Comparison of ENCODE assay signal across 1 cellular context in the genomic region with DNA sequence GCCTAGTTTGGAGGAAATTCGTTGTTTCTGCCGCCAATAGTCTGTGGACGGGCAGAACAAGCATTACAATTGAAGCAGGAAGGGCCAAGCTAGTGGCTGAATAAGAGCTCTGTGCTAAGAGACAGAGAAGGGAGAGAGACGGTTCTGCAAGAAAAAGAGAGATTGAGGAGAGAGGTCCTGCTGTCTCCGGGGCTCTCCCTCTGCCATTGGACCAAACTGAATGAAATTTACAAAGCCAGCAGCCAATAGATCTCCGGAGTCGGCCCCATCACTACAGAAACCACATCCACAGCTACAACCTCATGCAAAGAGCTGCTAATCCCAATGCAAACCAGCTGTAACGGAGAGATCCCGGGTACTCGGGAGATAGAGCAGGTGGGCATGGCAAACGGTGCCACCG.
TF ChIP-seq lines count a peak whose summit lies in the region.

A gene (minus strand): TSS at position 148 of the 400 bp plus-strand sequence. CDS start 77,401 bp downstream, outside the sequence.

TF ChIP-seq in HepG2, 621 proteins besides CTCF, POLR2A, EP300 and RAD21 (continued from another document):
- no peak for TF ChIP-seq THYN1 (CRISPR knock-in tag; IDR thresholded peaks at IDR 0.05; ENCODE audit: borderline replicate concordance, low read depth)
- TF ChIP-seq GATAD2A (CRISPR knock-in tag; IDR thresholded peaks at IDR 0.05) = no peak
- no peak for TF ChIP-seq ZNF703 (CRISPR knock-in tag; IDR thresholded peaks at IDR 0.05; ENCODE audit: borderline replicate concordance)
- TF ChIP-seq, protein P1, sequence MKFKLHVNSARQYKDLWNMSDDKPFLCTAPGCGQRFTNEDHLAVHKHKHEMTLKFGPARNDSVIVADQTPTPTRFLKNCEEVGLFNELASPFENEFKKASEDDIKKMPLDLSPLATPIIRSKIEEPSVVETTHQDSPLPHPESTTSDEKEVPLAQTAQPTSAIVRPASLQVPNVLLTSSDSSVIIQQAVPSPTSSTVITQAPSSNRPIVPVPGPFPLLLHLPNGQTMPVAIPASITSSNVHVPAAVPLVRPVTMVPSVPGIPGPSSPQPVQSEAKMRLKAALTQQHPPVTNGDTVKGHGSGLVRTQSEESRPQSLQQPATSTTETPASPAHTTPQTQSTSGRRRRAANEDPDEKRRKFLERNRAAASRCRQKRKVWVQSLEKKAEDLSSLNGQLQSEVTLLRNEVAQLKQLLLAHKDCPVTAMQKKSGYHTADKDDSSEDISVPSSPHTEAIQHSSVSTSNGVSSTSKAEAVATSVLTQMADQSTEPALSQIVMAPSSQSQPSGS (CRISPR knock-in tag; IDR thresholded peaks at IDR 0.05) = no peak
- no peak for TF ChIP-seq STAT5B (CRISPR knock-in tag; IDR thresholded peaks at IDR 0.05)
- TF ChIP-seq, protein P2, sequence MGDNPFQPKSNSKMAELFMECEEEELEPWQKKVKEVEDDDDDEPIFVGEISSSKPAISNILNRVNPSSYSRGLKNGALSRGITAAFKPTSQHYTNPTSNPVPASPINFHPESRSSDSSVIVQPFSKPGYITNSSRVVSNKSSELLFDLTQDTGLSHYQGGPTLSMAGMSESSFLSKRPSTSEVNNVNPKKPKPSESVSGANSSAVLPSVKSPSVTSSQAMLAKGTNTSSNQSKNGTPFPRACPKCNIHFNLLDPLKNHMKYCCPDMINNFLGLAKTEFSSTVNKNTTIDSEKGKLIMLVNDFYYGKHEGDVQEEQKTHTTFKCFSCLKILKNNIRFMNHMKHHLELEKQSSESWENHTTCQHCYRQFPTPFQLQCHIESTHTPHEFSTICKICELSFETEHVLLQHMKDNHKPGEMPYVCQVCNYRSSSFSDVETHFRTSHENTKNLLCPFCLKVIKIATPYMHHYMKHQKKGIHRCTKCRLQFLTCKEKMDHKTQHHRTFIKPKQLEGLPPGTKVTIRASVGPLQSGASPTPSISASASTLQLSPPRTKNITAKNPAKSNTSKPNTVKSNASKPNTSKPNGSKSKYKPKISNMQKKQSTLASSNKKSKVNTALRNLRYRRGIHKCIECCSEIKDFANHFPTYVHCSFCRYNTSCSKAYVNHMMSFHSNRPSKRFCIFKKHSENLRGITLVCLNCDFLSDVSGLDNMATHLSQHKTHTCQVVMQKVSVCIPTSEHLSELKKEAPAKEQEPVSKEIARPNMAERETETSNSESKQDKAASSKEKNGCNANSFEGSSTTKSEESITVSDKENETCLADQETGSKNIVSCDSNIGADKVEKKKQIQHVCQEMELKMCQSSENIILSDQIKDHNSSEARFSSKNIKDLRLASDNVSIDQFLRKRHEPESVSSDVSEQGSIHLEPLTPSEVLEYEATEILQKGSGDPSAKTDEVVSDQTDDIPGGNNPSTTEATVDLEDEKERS (CRISPR knock-in tag; IDR thresholded peaks at IDR 0.05) = no peak
- TF ChIP-seq MAFG (CRISPR knock-in tag; IDR thresholded peaks at IDR 0.05) = no peak
- TF ChIP-seq, protein P3, sequence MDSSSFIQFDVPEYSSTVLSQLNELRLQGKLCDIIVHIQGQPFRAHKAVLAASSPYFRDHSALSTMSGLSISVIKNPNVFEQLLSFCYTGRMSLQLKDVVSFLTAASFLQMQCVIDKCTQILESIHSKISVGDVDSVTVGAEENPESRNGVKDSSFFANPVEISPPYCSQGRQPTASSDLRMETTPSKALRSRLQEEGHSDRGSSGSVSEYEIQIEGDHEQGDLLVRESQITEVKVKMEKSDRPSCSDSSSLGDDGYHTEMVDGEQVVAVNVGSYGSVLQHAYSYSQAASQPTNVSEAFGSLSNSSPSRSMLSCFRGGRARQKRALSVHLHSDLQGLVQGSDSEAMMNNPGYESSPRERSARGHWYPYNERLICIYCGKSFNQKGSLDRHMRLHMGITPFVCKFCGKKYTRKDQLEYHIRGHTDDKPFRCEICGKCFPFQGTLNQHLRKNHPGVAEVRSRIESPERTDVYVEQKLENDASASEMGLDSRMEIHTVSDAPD (CRISPR knock-in tag; IDR thresholded peaks at IDR 0.05) = no peak
- TF ChIP-seq SMAD3 (CRISPR knock-in tag; IDR thresholded peaks at IDR 0.05) = no peak
- TF ChIP-seq DPF2 (CRISPR knock-in tag; IDR thresholded peaks at IDR 0.05; ENCODE audit: borderline replicate concordance, low read depth) = no peak
